8 cellular contexts compared by ENCODE assay signal in genomic region chr7:36280840-36281812, GRCh38.
DNase-seq lines count a peak whose midpoint lies in the region; ATAC-seq and TF ChIP-seq lines count a peak whose summit lies in the region.

No MANE protein-coding gene starts in this region.

- DNase-seq in NCI-H748 (lab: John Stamatoyannopoulos, UW; ENCODE audit: unreplicated experiment): peak; percentile 20
- no peak for DNase-seq in NCI-H748 treated with DMSO at 0.1 percent for 48 hours (lab: John Stamatoyannopoulos, UW)
- DNase-seq in HPDE6-E6E7 (ENCODE audit: extremely low spot score): peak; percentile 89
- DNase-seq in SJCRH30: peak; percentile 66 to 74
- peak; percentile 88 for DNase-seq in fibroblast of mammary gland (ENCODE audit: low read depth)
- peak; percentile 86 for DNase-seq in myocyte (ENCODE audit: low read depth)
- no peak for DNase-seq in activated CD8-positive, alpha-beta memory T cell treated with anti-CD3 and anti-CD28 coated beads, Interleukin-2, amount 50 U/mL, for 4 hours

- no peaks in the 10 kb centered on the region for H3K36me3 ChIP-seq in SJCRH30

- H3K9me3 ChIP-seq in SJCRH30 (replicated peaks): no peaks in the 10 kb centered on the region

- peak overlapping the region; percentile 27; the same call in 1 of the 2 replicates for H3K27ac ChIP-seq in SJCRH30

- no peak for TF ChIP-seq CTCF in fibroblast of mammary gland (conservative IDR thresholded peaks at IDR 0.05; ENCODE audit: control insufficient read depth, insufficient read depth, low read depth, low read length)

- no peak for ATAC-seq in HG03175 (IDR thresholded peaks at IDR 0.05; ENCODE audit: unreplicated experiment)

- peaks cover 7% of the 10 kb centered on the region; the same call in 1 of the 2 replicates for H3K27me3 ChIP-seq in SJCRH30

- H3K4me3 ChIP-seq in SJCRH30: peak overlapping the region; percentile 38
- H3K4me3 ChIP-seq in fibroblast of mammary gland (ENCODE audit: control insufficient read depth, low read depth, low read length): peak overlapping the region; percentile 29

- H3K4me1 ChIP-seq in SJCRH30: peaks cover 20% of the 10 kb centered on the region

Comparison
In these comparisons a context has a peak if more than half of its experiments do, and no peak if none do; other contexts are left out.
1. DNase-seq: peak in NCI-H748 (single experiment), HPDE6-E6E7 (single experiment), SJCRH30 (2 of 2), fibroblast of mammary gland (single experiment) and myocyte (single experiment); none in NCI-H748 treated with DMSO at 0.1 percent for 48 hours (single experiment) and activated CD8-positive, alpha-beta memory T cell treated with anti-CD3 and anti-CD28 coated beads, Interleukin-2, amount 50 U/mL, for 4 hours (single experiment).